In the genomic region with DNA sequence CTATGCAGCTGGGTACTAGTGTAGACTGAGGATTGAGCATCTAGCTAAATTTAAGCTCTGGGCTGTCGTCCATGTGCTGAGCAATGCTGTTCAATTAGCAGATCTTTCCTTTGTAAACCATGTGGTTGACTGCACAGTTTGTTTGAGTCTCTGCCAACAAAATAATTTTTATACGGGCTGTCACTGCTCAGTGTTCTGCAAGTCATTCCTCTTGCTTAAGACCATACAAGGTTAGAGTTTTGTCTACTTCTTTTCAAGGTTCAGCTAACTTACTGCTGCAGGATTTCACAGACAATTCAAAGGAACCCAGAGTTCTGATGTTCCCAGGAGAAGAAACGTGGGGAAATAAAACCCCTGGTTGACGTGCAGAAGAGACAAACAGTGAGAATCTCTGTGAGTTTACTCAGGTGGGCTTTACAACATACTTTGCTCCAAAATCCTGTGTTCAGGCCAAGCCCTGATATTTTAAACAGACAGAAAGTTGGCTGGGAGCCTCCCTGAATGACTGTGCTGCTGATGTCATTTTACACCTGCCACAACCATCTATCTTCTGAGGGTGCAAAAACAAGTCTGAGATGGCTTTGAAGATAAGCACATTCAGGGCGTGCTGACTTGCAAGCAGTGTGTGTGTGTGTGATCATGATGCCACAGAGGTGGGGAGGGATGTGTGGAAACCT, we compare ENCODE assay signal across 8 cellular contexts.
DNase-seq lines count a peak whose midpoint lies in the region; ATAC-seq and TF ChIP-seq lines count a peak whose summit lies in the region.

No MANE protein-coding gene starts in this region.

- H3K36me3 ChIP-seq in heart left ventricle (no peaks in the 10 kb centered on the region), skeletal muscle satellite cell (ENCODE audit: insufficient read depth, low read length) (no peaks in the 10 kb centered on the region)

- no peak for TF ChIP-seq CTCF in heart left ventricle (IDR thresholded peaks at IDR 0.05)

- H3K4me2 ChIP-seq in skeletal muscle satellite cell (ENCODE audit: low read length): peak overlapping the region; percentile 10

- no peaks in the 10 kb centered on the region for H3K9me3 Mint-ChIP-seq in activated T-helper 17 cell treated with anti-CD3 and anti-CD28 coated beads, Interleukin-2, amount 50 U/mL, for 72 hours

- DNase-seq in stimulated activated CD4-positive, alpha-beta T cell treated with anti-CD3 and anti-CD28 coated beads, Interleukin-15, amount 100 ng/mL, for 48 hours (ENCODE audit: low read depth in 2 of 2): peak; percentile 13 to 26
- no peak for DNase-seq in stimulated activated CD4-positive, alpha-beta T cell treated with anti-CD3 and anti-CD28 coated beads, Interleukin-4, amount 100 ng/mL, for 1 hour
- DNase-seq in heart left ventricle (peak in 4 of 5 donors; percentile 39 to 57 (median 52)), COLO668 (lab: John Stamatoyannopoulos, UW; ENCODE audit: unreplicated experiment) (no peak), NCI-H1417 (lab: John Stamatoyannopoulos, UW) (no peak)

- WGBS in heart left ventricle, 4 donors: 9 to 21% (median 15%) methylated on average over 5 of the region's 5 CpGs

- H3K9ac ChIP-seq in skeletal muscle satellite cell (ENCODE audit: low read depth, low read length): peak overlapping the region; percentile 5

- peak in 1 of 2 donors; percentile 11 for TF ChIP-seq POLR2A in heart left ventricle (IDR thresholded peaks at IDR 0.05)

- peaks cover 21% of the 10 kb centered on the region for H3K27me3 Mint-ChIP-seq in activated T-helper 17 cell treated with anti-CD3 and anti-CD28 coated beads, Interleukin-2, amount 50 U/mL, for 72 hours

- intact Hi-C loops in heart left ventricle (cut with DNase I): no loop called here

- H3K36me3 Mint-ChIP-seq in activated T-helper 17 cell treated with anti-CD3 and anti-CD28 coated beads, Interleukin-2, amount 50 U/mL, for 72 hours (ENCODE audit: low read depth): no peaks in the 10 kb centered on the region

- H3K27ac ChIP-seq in heart left ventricle: peak overlapping the region in 10 of 12 donors; percentile 45 to 90 (median 76)

- H3K4me3 Mint-ChIP-seq in activated T-helper 17 cell treated with anti-CD3 and anti-CD28 coated beads, Interleukin-2, amount 50 U/mL, for 72 hours: no peak overlapping the region

- no peaks in the 10 kb centered on the region for H3K4me1 Mint-ChIP-seq in activated T-helper 17 cell treated with anti-CD3 and anti-CD28 coated beads, Interleukin-2, amount 50 U/mL, for 72 hours

- H3K4me3 ChIP-seq in heart left ventricle (no peak overlapping the region), skeletal muscle satellite cell (ENCODE audit: low read length) (no peak overlapping the region)

- H3K4me1 ChIP-seq in heart left ventricle: peaks cover 0 to 18% (median 12%) of the 10 kb centered on the region in 12 donors
- peaks cover 24% of the 10 kb centered on the region for H3K4me1 ChIP-seq in skeletal muscle satellite cell (ENCODE audit: control insufficient read depth, insufficient read depth, low read length)

- H3K27ac Mint-ChIP-seq in activated T-helper 17 cell treated with anti-CD3 and anti-CD28 coated beads, Interleukin-2, amount 50 U/mL, for 72 hours: no peak overlapping the region

- ATAC-seq in activated T-helper 17 cell treated with anti-CD3 and anti-CD28 coated beads, Interleukin-2, amount 50 U/mL, for 72 hours (replicated peaks): peak; percentile 91
- ATAC-seq in heart left ventricle: peak; percentile 75 to 94 (median 91)
- ATAC-seq in GM18907 (IDR thresholded peaks at IDR 0.05; ENCODE audit: unreplicated experiment): no peak

- H3K27me3 ChIP-seq in heart left ventricle (no peaks in the 10 kb centered on the region), skeletal muscle satellite cell (ENCODE audit: control insufficient read depth, insufficient read depth, low read length) (peaks cover 4% of the 10 kb centered on the region)

- H3K9me3 ChIP-seq in heart left ventricle (no peaks in the 10 kb centered on the region), skeletal muscle satellite cell (replicated peaks; ENCODE audit: low read length) (no peaks in the 10 kb centered on the region)

Comparison
In these comparisons a context has a peak if more than half of its experiments do, and no peak if none do; other contexts are left out.
1. DNase-seq: peak in stimulated activated CD4-positive, alpha-beta T cell treated with anti-CD3 and anti-CD28 coated beads, Interleukin-15, amount 100 ng/mL, for 48 hours (2 of 2) and heart left ventricle (4 of 5); none in stimulated activated CD4-positive, alpha-beta T cell treated with anti-CD3 and anti-CD28 coated beads, Interleukin-4, amount 100 ng/mL, for 1 hour (single experiment), COLO668 (single experiment) and NCI-H1417 (0 of 3).